ENCODE assay signal across 1 cellular context in the genomic region with DNA sequence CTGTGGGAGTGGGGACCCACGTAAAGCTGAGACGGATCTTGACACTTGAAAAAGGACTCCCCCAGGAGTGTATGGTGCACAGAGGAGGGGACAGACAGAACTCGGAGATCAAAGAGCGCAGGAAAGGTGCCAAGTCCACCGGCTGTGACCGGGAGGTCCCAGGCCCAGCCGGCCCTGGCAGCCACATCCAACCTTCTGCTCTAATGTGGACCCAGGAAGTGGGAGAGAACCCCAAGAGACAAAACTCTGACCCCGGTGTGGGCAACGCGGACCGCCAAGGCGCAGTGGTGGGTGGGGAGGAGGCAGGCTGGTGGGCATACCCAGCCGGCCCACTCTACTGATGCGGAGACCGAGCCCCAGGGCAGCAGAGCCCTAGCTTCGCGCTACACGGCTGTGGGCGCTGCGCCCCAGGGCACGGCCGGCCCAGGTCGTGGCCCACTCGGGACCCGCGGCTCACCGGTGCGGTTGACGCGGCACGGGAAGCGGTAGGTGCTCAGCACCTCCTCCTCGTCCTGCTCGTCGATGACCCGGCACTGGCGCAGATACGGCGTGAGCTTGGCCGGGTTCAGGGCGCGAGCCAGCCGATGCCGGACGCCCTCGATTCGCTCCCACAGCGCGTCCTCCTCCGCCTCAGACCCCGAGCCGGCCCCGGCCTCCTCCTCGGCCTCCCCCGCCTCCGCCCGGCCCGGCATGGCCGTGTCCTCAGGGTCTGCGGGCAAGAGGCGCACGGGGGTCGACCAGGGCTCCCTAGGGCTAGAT.
A peak's percentile ranks its signal among the peaks of the same experiment; 100 is the strongest.
TF ChIP-seq lines count a peak whose summit lies in the region.

No MANE protein-coding gene starts in this region.

TF ChIP-seq in K562, 482 proteins besides CTCF, POLR2A, EP300 and RAD21 (continued from another document and continues in another):
- TF ChIP-seq, protein P1, sequence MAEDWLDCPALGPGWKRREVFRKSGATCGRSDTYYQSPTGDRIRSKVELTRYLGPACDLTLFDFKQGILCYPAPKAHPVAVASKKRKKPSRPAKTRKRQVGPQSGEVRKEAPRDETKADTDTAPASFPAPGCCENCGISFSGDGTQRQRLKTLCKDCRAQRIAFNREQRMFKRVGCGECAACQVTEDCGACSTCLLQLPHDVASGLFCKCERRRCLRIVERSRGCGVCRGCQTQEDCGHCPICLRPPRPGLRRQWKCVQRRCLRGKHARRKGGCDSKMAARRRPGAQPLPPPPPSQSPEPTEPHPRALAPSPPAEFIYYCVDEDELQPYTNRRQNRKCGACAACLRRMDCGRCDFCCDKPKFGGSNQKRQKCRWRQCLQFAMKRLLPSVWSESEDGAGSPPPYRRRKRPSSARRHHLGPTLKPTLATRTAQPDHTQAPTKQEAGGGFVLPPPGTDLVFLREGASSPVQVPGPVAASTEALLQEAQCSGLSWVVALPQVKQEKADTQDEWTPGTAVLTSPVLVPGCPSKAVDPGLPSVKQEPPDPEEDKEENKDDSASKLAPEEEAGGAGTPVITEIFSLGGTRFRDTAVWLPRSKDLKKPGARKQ (CRISPR knock-in tag; IDR thresholded peaks at IDR 0.05): no peak
- no peak for TF ChIP-seq TCFL5 (CRISPR knock-in tag; conservative IDR thresholded peaks at IDR 0.05)
- TF ChIP-seq, protein P2, sequence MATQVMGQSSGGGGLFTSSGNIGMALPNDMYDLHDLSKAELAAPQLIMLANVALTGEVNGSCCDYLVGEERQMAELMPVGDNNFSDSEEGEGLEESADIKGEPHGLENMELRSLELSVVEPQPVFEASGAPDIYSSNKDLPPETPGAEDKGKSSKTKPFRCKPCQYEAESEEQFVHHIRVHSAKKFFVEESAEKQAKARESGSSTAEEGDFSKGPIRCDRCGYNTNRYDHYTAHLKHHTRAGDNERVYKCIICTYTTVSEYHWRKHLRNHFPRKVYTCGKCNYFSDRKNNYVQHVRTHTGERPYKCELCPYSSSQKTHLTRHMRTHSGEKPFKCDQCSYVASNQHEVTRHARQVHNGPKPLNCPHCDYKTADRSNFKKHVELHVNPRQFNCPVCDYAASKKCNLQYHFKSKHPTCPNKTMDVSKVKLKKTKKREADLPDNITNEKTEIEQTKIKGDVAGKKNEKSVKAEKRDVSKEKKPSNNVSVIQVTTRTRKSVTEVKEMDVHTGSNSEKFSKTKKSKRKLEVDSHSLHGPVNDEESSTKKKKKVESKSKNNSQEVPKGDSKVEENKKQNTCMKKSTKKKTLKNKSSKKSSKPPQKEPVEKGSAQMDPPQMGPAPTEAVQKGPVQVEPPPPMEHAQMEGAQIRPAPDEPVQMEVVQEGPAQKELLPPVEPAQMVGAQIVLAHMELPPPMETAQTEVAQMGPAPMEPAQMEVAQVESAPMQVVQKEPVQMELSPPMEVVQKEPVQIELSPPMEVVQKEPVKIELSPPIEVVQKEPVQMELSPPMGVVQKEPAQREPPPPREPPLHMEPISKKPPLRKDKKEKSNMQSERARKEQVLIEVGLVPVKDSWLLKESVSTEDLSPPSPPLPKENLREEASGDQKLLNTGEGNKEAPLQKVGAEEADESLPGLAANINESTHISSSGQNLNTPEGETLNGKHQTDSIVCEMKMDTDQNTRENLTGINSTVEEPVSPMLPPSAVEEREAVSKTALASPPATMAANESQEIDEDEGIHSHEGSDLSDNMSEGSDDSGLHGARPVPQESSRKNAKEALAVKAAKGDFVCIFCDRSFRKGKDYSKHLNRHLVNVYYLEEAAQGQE (CRISPR knock-in tag; IDR thresholded peaks at IDR 0.05; ENCODE audit: low read depth): no peak
- no peak for TF ChIP-seq THRA (IDR thresholded peaks at IDR 0.05)
- no peak for TF ChIP-seq SIRT6 (IDR thresholded peaks at IDR 0.05; ENCODE audit: low read depth, low read length)
- TF ChIP-seq ZNF12 (CRISPR knock-in tag; IDR thresholded peaks at IDR 0.05): 0 out of 2 replicates have a peak, but pooled peaks have one; percentile 73
- peak; percentile 36; the same call in 1 of the 2 replicates for TF ChIP-seq HNRNPL (IDR thresholded peaks at IDR 0.05; ENCODE audit: low read depth, low read length)
- TF ChIP-seq TCF7L2 (IDR thresholded peaks at IDR 0.05; ENCODE audit: low read depth, low read length): no peak
- TF ChIP-seq BCL6 (CRISPR knock-in tag; IDR thresholded peaks at IDR 0.05): no peak
- no peak for TF ChIP-seq MYC (IDR thresholded peaks at IDR 0.05; ENCODE audit: low read depth, low read length)
- no peak for TF ChIP-seq MYC (CRISPR knock-in tag; IDR thresholded peaks at IDR 0.05; ENCODE audit: borderline replicate concordance, low read depth)
- TF ChIP-seq, protein P3, sequence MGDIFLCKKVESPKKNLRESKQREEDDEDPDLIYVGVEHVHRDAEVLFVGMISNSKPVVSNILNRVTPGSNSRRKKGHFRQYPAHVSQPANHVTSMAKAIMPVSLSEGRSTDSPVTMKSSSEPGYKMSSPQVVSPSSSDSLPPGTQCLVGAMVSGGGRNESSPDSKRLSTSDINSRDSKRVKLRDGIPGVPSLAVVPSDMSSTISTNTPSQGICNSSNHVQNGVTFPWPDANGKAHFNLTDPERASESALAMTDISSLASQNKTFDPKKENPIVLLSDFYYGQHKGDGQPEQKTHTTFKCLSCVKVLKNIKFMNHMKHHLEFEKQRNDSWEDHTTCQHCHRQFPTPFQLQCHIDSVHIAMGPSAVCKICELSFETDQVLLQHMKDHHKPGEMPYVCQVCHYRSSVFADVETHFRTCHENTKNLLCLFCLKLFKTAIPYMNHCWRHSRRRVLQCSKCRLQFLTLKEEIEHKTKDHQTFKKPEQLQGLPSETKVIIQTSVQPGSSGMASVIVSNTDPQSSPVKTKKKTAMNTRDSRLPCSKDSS (IDR thresholded peaks at IDR 0.05; ENCODE audit: low read depth, partially characterized antibody): no peak
- TF ChIP-seq TCF3 (CRISPR knock-in tag; IDR thresholded peaks at IDR 0.05): no peak
- TF ChIP-seq ZBTB40 (IDR thresholded peaks at IDR 0.05): 0 out of 2 replicates have a peak, but pooled peaks have one; percentile 12
- no peak for TF ChIP-seq ZBTB40 (CRISPR knock-in tag; IDR thresholded peaks at IDR 0.05)
- TF ChIP-seq KAT2B (IDR thresholded peaks at IDR 0.05; ENCODE audit: low read depth, low read length): no peak
- TF ChIP-seq, protein P4, sequence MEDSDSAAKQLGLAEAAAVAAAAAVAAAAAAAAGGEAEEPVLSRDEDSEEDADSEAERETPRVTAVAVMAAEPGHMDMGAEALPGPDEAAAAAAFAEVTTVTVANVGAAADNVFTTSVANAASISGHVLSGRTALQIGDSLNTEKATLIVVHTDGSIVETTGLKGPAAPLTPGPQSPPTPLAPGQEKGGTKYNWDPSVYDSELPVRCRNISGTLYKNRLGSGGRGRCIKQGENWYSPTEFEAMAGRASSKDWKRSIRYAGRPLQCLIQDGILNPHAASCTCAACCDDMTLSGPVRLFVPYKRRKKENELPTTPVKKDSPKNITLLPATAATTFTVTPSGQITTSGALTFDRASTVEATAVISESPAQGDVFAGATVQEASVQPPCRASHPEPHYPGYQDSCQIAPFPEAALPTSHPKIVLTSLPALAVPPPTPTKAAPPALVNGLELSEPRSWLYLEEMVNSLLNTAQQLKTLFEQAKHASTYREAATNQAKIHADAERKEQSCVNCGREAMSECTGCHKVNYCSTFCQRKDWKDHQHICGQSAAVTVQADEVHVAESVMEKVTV (CRISPR knock-in tag; IDR thresholded peaks at IDR 0.05): no peak
- no peak for TF ChIP-seq MBD2 (IDR thresholded peaks at IDR 0.05; ENCODE audit: borderline replicate concordance, low read depth)
- TF ChIP-seq GABPA (tag; conservative IDR thresholded peaks at IDR 0.05; ENCODE audit: low read depth): no peak
- TF ChIP-seq SPI1 (IDR thresholded peaks at IDR 0.05; ENCODE audit: borderline replicate concordance, low read depth, low read length): no peak
- TF ChIP-seq CSDE1 (IDR thresholded peaks at IDR 0.05): no peak
- TF ChIP-seq CBX3 (IDR thresholded peaks at IDR 0.05; ENCODE audit: borderline replicate concordance in 1 of 2, low read length in 2 of 2): no peak
- TF ChIP-seq ELF1 (tag; IDR thresholded peaks at IDR 0.05): no peak
- TF ChIP-seq HCFC1 (IDR thresholded peaks at IDR 0.05; ENCODE audit: low read depth, low read length): no peak
- no peak for TF ChIP-seq HNRNPLL (IDR thresholded peaks at IDR 0.05; ENCODE audit: low read depth, low read length, poor library complexity, severe bottlenecking)
- TF ChIP-seq ZNF717 (CRISPR knock-in tag; IDR thresholded peaks at IDR 0.05): no peak
- TF ChIP-seq, protein P5, sequence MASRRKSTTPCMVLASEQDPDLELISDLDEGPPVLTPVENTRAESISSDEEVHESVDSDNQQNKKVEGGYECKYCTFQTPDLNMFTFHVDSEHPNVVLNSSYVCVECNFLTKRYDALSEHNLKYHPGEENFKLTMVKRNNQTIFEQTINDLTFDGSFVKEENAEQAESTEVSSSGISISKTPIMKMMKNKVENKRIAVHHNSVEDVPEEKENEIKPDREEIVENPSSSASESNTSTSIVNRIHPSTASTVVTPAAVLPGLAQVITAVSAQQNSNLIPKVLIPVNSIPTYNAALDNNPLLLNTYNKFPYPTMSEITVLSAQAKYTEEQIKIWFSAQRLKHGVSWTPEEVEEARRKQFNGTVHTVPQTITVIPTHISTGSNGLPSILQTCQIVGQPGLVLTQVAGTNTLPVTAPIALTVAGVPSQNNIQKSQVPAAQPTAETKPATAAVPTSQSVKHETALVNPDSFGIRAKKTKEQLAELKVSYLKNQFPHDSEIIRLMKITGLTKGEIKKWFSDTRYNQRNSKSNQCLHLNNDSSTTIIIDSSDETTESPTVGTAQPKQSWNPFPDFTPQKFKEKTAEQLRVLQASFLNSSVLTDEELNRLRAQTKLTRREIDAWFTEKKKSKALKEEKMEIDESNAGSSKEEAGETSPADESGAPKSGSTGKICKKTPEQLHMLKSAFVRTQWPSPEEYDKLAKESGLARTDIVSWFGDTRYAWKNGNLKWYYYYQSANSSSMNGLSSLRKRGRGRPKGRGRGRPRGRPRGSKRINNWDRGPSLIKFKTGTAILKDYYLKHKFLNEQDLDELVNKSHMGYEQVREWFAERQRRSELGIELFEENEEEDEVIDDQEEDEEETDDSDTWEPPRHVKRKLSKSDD (conservative IDR thresholded peaks at IDR 0.05; ENCODE audit: low read length): no peak
- no peak for TF ChIP-seq PHB2 (IDR thresholded peaks at IDR 0.05; ENCODE audit: low read depth)
- TF ChIP-seq CCNT2 (IDR thresholded peaks at IDR 0.05; ENCODE audit: borderline replicate concordance, extremely low read depth, insufficient read length, low read depth, low read length): peak; percentile 13
- no peak for TF ChIP-seq NFE2L1 (tag; IDR thresholded peaks at IDR 0.05; ENCODE audit: borderline replicate concordance, low read depth)
